21 cellular contexts compared by ENCODE assay signal in the genomic region with DNA sequence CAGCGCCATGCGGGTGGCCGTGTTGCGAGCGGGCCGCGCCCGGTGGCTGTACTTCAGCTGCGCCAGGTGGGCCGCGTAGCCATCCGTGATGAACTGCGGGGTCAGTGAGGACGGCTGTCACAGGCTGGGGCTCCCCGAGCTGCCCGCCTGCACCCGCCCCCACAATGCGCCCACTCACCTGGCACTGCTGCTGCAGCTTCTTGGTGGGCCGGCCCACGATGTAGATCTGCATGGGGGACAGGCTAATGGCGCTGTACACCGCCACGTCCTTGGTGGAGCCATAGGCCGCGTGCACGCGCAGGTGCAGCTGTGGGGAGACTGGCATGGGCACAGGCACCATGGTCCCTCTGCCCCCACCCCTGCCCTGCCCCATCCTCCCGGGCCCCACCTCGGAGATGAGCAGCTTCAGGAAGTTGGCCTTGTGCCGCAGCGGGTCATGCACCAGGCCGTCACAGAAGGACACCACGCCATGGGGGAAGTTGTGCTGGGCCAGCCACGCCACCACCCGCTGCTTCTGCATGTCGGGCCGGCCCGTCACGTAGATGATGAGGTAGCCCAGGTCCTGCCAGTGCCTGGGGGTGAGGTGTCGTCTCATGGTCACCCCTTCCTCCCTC. TPM values are rescaled to one million over a fixed set of nuclear protein-coding genes. Genes with fewer than 3 reads are reported as not detected.
A peak's percentile ranks its signal among the peaks of the same experiment; 100 is the strongest.
DNase-seq lines count a peak whose midpoint lies in the region; ATAC-seq, FAIRE-seq and TF ChIP-seq lines count a peak whose summit lies in the region.
"Had no signal": no experiment of that assay in that cellular context is flagged by ENCODE, and none has a peak within 500 bp of the region (broad histone marks: within the 10 kb centered on the region; RNA-seq: fewer than 3 reads in every experiment).

No MANE protein-coding gene starts in this region.

- no peaks in the 10 kb centered on the region for H3K27me3 ChIP-seq in spleen (replicated peaks in 1 of 7)
- H3K27me3 ChIP-seq: BLaER1 had no signal

- H3K4me3 Mint-ChIP-seq in activated CD4-positive, alpha-beta memory T cell treated with anti-CD3 and anti-CD28 coated beads, Interleukin-2, amount 10 ng/mL, durations not matched to agents 7 days and 5 days, result no peak overlapping the region
- no peak overlapping the region for H3K4me3 Mint-ChIP-seq in activated CD4-positive, alpha-beta memory T cell treated with anti-CD3 and anti-CD28 coated beads for 36 hours
- H3K4me3 Mint-ChIP-seq: CD14-positive monocyte; CD4-positive, alpha-beta memory T cell had no signal

- CTCF ChIA-PET in activated CD4-positive, alpha-beta memory T cell treated with anti-CD3 and anti-CD28 coated beads, Interleukin-2, amount 10 ng/mL, durations not matched to agents 7 days and 5 days (lab: Charles Lee), result no interaction called here
- CTCF ChIA-PET in activated CD4-positive, alpha-beta memory T cell treated with anti-CD3 and anti-CD28 coated beads for 36 hours (lab: Charles Lee), result no interaction called here
- CTCF ChIA-PET in HEK293 (lab: Yijun Ruan, JAX), result no interaction called here

- H3K4me1 Mint-ChIP-seq in activated CD4-positive, alpha-beta memory T cell treated with anti-CD3 and anti-CD28 coated beads, Interleukin-2, amount 10 ng/mL, durations not matched to agents 7 days and 5 days, result peaks cover 40% of the 10 kb centered on the region
- H3K4me1 Mint-ChIP-seq in activated CD4-positive, alpha-beta memory T cell treated with anti-CD3 and anti-CD28 coated beads for 36 hours (ENCODE audit: low read depth), result peaks cover 21% of the 10 kb centered on the region

- no peak for TF ChIP-seq POLR2A in spleen (IDR thresholded peaks at IDR 0.05)

- no peak for DNase-seq in activated CD4-positive, alpha-beta memory T cell treated with anti-CD3 and anti-CD28 coated beads, Interleukin-2, amount 10 ng/mL, durations not matched to agents 7 days and 5 days
- DNase-seq in activated CD4-positive, alpha-beta memory T cell treated with anti-CD3 and anti-CD28 coated beads for 36 hours, result no peak
- DNase-seq in kidney, result peak; percentile 78
- DNase-seq in spleen, result peak; percentile 81
- DNase-seq in OCI-M1 (lab: John Stamatoyannopoulos, UW), result no peak
- no peak for DNase-seq in stimulated activated naive CD8-positive, alpha-beta T cell treated with anti-CD3 and anti-CD28 coated beads, Interleukin-15, Interleukin-2, amounts not matched to agents 100 U/mL and 50 U/mL, for 24 hours
- DNase-seq: CD4-positive, alpha-beta memory T cell; DMS153; DMS79; GDM1; GOT3; IMR-90 had no signal

- peaks cover 8% of the 10 kb centered on the region; the same call in 1 of the 2 replicates for H3K4me1 ChIP-seq in HEK293 (ENCODE audit: control insufficient read depth, insufficient read depth, low read length)
- H3K4me1 ChIP-seq in kidney (ENCODE audit: control insufficient read depth in 1 of 2, insufficient read depth in 1 of 2, low read depth in 1 of 2, low read length in 2 of 2), result peaks cover 10 to 37% of the 10 kb centered on the region in 2 donors
- H3K4me1 ChIP-seq in spleen, result peaks cover 34 to 57% (median 49%) of the 10 kb centered on the region in 6 donors

- H3K4me3 ChIP-seq in HEK293 (ENCODE audit: low read depth, low read length) (no peak overlapping the region), kidney (ENCODE audit: low read length in 2 of 2) (no peak overlapping the region), spleen (no peak overlapping the region)
- H3K4me3 ChIP-seq: A549, BLaER1, HAP-1 had no signal

- peak overlapping the region; percentile 26 for H3K27ac Mint-ChIP-seq in activated CD4-positive, alpha-beta memory T cell treated with anti-CD3 and anti-CD28 coated beads, Interleukin-2, amount 10 ng/mL, durations not matched to agents 7 days and 5 days
- no peak overlapping the region for H3K27ac Mint-ChIP-seq in activated CD4-positive, alpha-beta memory T cell treated with anti-CD3 and anti-CD28 coated beads for 36 hours
- H3K27ac Mint-ChIP-seq: CD4-positive, alpha-beta memory T cell had no signal

- TF ChIP-seq CTCF in HEK293 (tag by site-specific recombination; IDR thresholded peaks at IDR 0.05) (no peak), kidney (IDR thresholded peaks at IDR 0.05; ENCODE audit: borderline replicate concordance, extremely low read depth, insufficient read depth) (no peak), spleen (IDR thresholded peaks at IDR 0.05 in 8 of 11, conservative IDR thresholded peaks at IDR 0.05 in 3 of 11) (no peak)

- H3K36me3 ChIP-seq in HEK293 (ENCODE audit: control insufficient read depth in 2 of 2, insufficient read depth in 1 of 2, low read length in 2 of 2) (peaks cover 0 to 33% of the 10 kb centered on the region in 2 experiments; a peak in 2 of 3 replicates), kidney (ENCODE audit: control insufficient read depth in 1 of 2, insufficient read depth in 2 of 2, low read length in 2 of 2) (peaks cover 4 to 5% of the 10 kb centered on the region in 2 donors), spleen (peaks cover 0 to 82% (median 35%) of the 10 kb centered on the region in 6 donors)

- no peak for ATAC-seq in stimulated activated naive CD8-positive, alpha-beta T cell treated with anti-CD3 and anti-CD28 coated beads, Interleukin-15, Interleukin-2, amounts not matched to agents 100 U/mL and 50 U/mL, for 24 hours
- ATAC-seq: A549 had no signal

- H3K36me3 Mint-ChIP-seq in activated CD4-positive, alpha-beta memory T cell treated with anti-CD3 and anti-CD28 coated beads, Interleukin-2, amount 10 ng/mL, durations not matched to agents 7 days and 5 days (ENCODE audit: low read depth), result peaks cover 24% of the 10 kb centered on the region
- peaks cover 12% of the 10 kb centered on the region for H3K36me3 Mint-ChIP-seq in activated CD4-positive, alpha-beta memory T cell treated with anti-CD3 and anti-CD28 coated beads for 36 hours

- H3K27me3 Mint-ChIP-seq in activated CD4-positive, alpha-beta memory T cell treated with anti-CD3 and anti-CD28 coated beads, Interleukin-2, amount 10 ng/mL, durations not matched to agents 7 days and 5 days, result no peaks in the 10 kb centered on the region
- no peaks in the 10 kb centered on the region for H3K27me3 Mint-ChIP-seq in activated CD4-positive, alpha-beta memory T cell treated with anti-CD3 and anti-CD28 coated beads for 36 hours
- H3K27me3 Mint-ChIP-seq: CD4-positive, alpha-beta memory T cell had no signal

- FAIRE-seq in kidney (lab: Jason Lieb, UNC), result no peak
- FAIRE-seq: A549, GM12892, GM18507 had no signal

- H3K27ac ChIP-seq in HEK293 (ENCODE audit: extremely low read depth, low read depth, low read length), result no peak overlapping the region
- no peak overlapping the region for H3K27ac ChIP-seq in kidney (ENCODE audit: low read depth in 2 of 2, low read length in 2 of 2)
- peak overlapping the region in 5 of 8 donors; percentile 84 to 95 (median 94) for H3K27ac ChIP-seq in spleen
- H3K27ac ChIP-seq: 22Rv1, A549, BLaER1, HL-60 had no signal

- intact Hi-C loops in activated CD4-positive, alpha-beta memory T cell treated with anti-CD3 and anti-CD28 coated beads for 36 hours (cut with micrococcal nuclease), result no loop called here
- intact Hi-C loops in kidney (cut with DNase I) (no loop called here), spleen (cut with DNase I; ENCODE audit: low total_unique reads) (loop anchor here (10.0 kb wide), 1 partner anchor 158 kb away; no protein-coding TSS in a partner anchor)

- POLR2A ChIA-PET in activated CD4-positive, alpha-beta memory T cell treated with anti-CD3 and anti-CD28 coated beads, Interleukin-2, amount 10 ng/mL, durations not matched to agents 7 days and 5 days (lab: Charles Lee), result interaction anchor here (1.2 to 1.4 kb wide), 2 partner anchors 12 to 84 kb away, joined by 3 read pairs; a partner anchor contains a TSS
- POLR2A ChIA-PET in activated CD4-positive, alpha-beta memory T cell treated with anti-CD3 and anti-CD28 coated beads for 36 hours (lab: Charles Lee), result no interaction called here
- POLR2A ChIA-PET in HEK293 (lab: Yijun Ruan, JAX), result no interaction called here

- 82 to 93% (median 86%) methylated on average over 13 to 40 of the region's 40 CpGs for WGBS in spleen, 5 donors

- no peaks in the 10 kb centered on the region for H3K9me3 Mint-ChIP-seq in activated CD4-positive, alpha-beta memory T cell treated with anti-CD3 and anti-CD28 coated beads, Interleukin-2, amount 10 ng/mL, durations not matched to agents 7 days and 5 days
- no peaks in the 10 kb centered on the region for H3K9me3 Mint-ChIP-seq in activated CD4-positive, alpha-beta memory T cell treated with anti-CD3 and anti-CD28 coated beads for 36 hours
- H3K9me3 Mint-ChIP-seq: CD14-positive monocyte had no signal

- no peak overlapping the region for H3K9ac ChIP-seq in kidney (ENCODE audit: low read length in 2 of 2)
- H3K9ac ChIP-seq: BLaER1 had no signal

- H3K9me3 ChIP-seq in HEK293 (ENCODE audit: control insufficient read depth, insufficient read depth, low read depth, low read length) (no peaks in the 10 kb centered on the region), kidney (ENCODE audit: control insufficient read depth in 1 of 2, low read length in 2 of 2) (no peaks in the 10 kb centered on the region), spleen (no peaks in the 10 kb centered on the region)
- H3K9me3 ChIP-seq: A549, BLaER1, HAP-1 had no signal

TF ChIP-seq in HEK293, 187 proteins besides CTCF, POLR2A, EP300 and RAD21 (continues in another document):
- TF ChIP-seq ZIC2 (tag by site-specific recombination; IDR thresholded peaks at IDR 0.05) (no peak), ZFP69B (tag by site-specific recombination; IDR thresholded peaks at IDR 0.05) (no peak)

RNA-seq across cellular contexts. Expression of a gene that starts 5.9 kb away (rescaled TPM):
- 100 to 1,000 TPM; 166 to 175 TPM for total RNA-seq in activated CD4-positive, alpha-beta memory T cell treated with anti-CD3 and anti-CD28 coated beads, Interleukin-2, amount 10 ng/mL, durations not matched to agents 7 days and 5 days
- total RNA-seq in activated CD4-positive, alpha-beta memory T cell treated with anti-CD3 and anti-CD28 coated beads for 36 hours, result 100 to 1,000 TPM; 180 to 188 TPM
- 168 TPM for total RNA-seq in kidney
- 362 TPM for polyA plus RNA-seq in kidney (ENCODE audit: insufficient read depth, low read depth, low replicate concordance)
- total RNA-seq in spleen, result 100 to 1,000 TPM; 150 to 202 (median 181) TPM
- polyA plus RNA-seq in spleen, result 100 to 1,000 TPM; 308 to 419 (median 377) TPM

RNA-seq across cellular contexts. Expression of a gene that starts 11.3 kb away (rescaled TPM):
- 10 to 100 TPM; 24.7 to 25.4 TPM for total RNA-seq in activated CD4-positive, alpha-beta memory T cell treated with anti-CD3 and anti-CD28 coated beads, Interleukin-2, amount 10 ng/mL, durations not matched to agents 7 days and 5 days
- 10 to 100 TPM; 22.6 to 23.7 TPM for total RNA-seq in activated CD4-positive, alpha-beta memory T cell treated with anti-CD3 and anti-CD28 coated beads for 36 hours
- total RNA-seq in kidney (22.9 TPM), spleen (10 to 100 TPM in 6 of 7 donors, 1 to 10 TPM in 1; 9.5 to 24.7 (median 20.4) TPM)
- polyA plus RNA-seq in kidney (ENCODE audit: insufficient read depth, low read depth, low replicate concordance) (27.5 TPM), spleen (10 to 100 TPM; 18.5 to 32.3 (median 28.1) TPM)

RNA-seq across cellular contexts. Expression of a gene that starts 20.1 kb away (rescaled TPM):
- total RNA-seq in activated CD4-positive, alpha-beta memory T cell treated with anti-CD3 and anti-CD28 coated beads, Interleukin-2, amount 10 ng/mL, durations not matched to agents 7 days and 5 days, result 1 to 10 TPM; 3.2 to 3.3 TPM
- total RNA-seq in activated CD4-positive, alpha-beta memory T cell treated with anti-CD3 and anti-CD28 coated beads for 36 hours, result 1 to 10 TPM; 2.7 to 3.6 TPM
- 7.6 TPM for total RNA-seq in kidney
- 4.6 TPM for polyA plus RNA-seq in kidney (ENCODE audit: insufficient read depth, low read depth, low replicate concordance)
- 1 to 10 TPM; 4.1 to 6.2 (median 5.5) TPM for total RNA-seq in spleen
- polyA plus RNA-seq in spleen, result 1 to 10 TPM; 1.5 to 2.8 (median 1.7) TPM

Comparison
In these comparisons a context has a peak if more than half of its experiments do, and no peak if none do; other contexts are left out.
1. DNase-seq: peak in kidney (single experiment) and spleen (single experiment); none in activated CD4-positive, alpha-beta memory T cell treated with anti-CD3 and anti-CD28 coated beads, Interleukin-2, amount 10 ng/mL, durations not matched to agents 7 days and 5 days (single experiment), activated CD4-positive, alpha-beta memory T cell treated with anti-CD3 and anti-CD28 coated beads for 36 hours (single experiment), OCI-M1 (single experiment) and stimulated activated naive CD8-positive, alpha-beta T cell treated with anti-CD3 and anti-CD28 coated beads, Interleukin-15, Interleukin-2, amounts not matched to agents 100 U/mL and 50 U/mL, for 24 hours (single experiment).
2. H3K27ac ChIP-seq: peak in spleen (5 of 8); none in HEK293 (single experiment) and kidney (0 of 2).